ENCODE assay signal across 11 cellular contexts in genomic region chrX:131745942-131746489, GRCh38.
DNase-seq lines count a peak whose midpoint lies in the region; ATAC-seq and TF ChIP-seq lines count a peak whose summit lies in the region.
"Had no signal": no experiment of that assay in that cellular context is flagged by ENCODE, and none has a peak within 500 bp of the region (broad histone marks: within the 10 kb centered on the region; RNA-seq: fewer than 3 reads in every experiment).

No MANE protein-coding gene starts in this region.

- no peaks in the 10 kb centered on the region for H4K20me1 ChIP-seq in IMR-90 (ENCODE audit: insufficient read depth, low read length)

- no peak overlapping the region for H3K14ac ChIP-seq in IMR-90 (replicated peaks; ENCODE audit: low read depth, low read length)

- no peak overlapping the region for H3K18ac ChIP-seq in IMR-90 (ENCODE audit: low read depth, low read length)

- no peak overlapping the region for H3K9ac ChIP-seq in IMR-90 (ENCODE audit: low read depth, low read length)

- no peak overlapping the region; a peak in 1 of 4 replicates for H4K8ac ChIP-seq in IMR-90 (ENCODE audit: low read depth in 2 of 2, low read length in 2 of 2)

- no peak overlapping the region for H2AFZ ChIP-seq in IMR-90 (replicated peaks; ENCODE audit: low read length, poor library complexity)

- H2AK5ac ChIP-seq in IMR-90 (ENCODE audit: low read depth, low read length) = no peak overlapping the region

- no peak overlapping the region for H4K91ac ChIP-seq in IMR-90 (ENCODE audit: insufficient read depth, low read depth, low read length)

- in situ Hi-C loops in IMR-90 (cut with MboI; ENCODE audit: low sequenced_read_pairs) = no loop called here

- no peak overlapping the region for H3K27ac ChIP-seq in IMR-90 (ENCODE audit: insufficient read depth, low read length)
- H3K27ac ChIP-seq in WERI-Rb-1 = peak overlapping the region; percentile 98
- no peak overlapping the region for H3K27ac ChIP-seq in psoas muscle

- H3K27me3 ChIP-seq in IMR-90 (ENCODE audit: control insufficient read depth, insufficient read depth, low read length) (no peaks in the 10 kb centered on the region), WERI-Rb-1 (ENCODE audit: insufficient read depth, low read depth, severe bottlenecking) (no peaks in the 10 kb centered on the region), psoas muscle (ENCODE audit: insufficient read depth in 3 of 3, low read length in 2 of 3) (no peaks in the 10 kb centered on the region)
- H3K27me3 ChIP-seq: spleen, thyroid gland had no signal

- no peak overlapping the region for H2BK5ac ChIP-seq in IMR-90 (ENCODE audit: low read depth, low read length, poor library complexity, severe bottlenecking)

- no peak for TF ChIP-seq RAD21 in IMR-90 (IDR thresholded peaks at IDR 0.05; ENCODE audit: low read length)

- TF ChIP-seq CTCF in IMR-90 (conservative IDR thresholded peaks at IDR 0.05; ENCODE audit: low read depth, low read length) (no peak), WERI-Rb-1 (IDR thresholded peaks at IDR 0.05; ENCODE audit: low read depth, low read length) (no peak), psoas muscle (IDR thresholded peaks at IDR 0.05) (no peak)

- H3K36me3 ChIP-seq in IMR-90 (ENCODE audit: control insufficient read depth, insufficient read depth, low read length) (no peaks in the 10 kb centered on the region), WERI-Rb-1 (no peaks in the 10 kb centered on the region; the same call in 1 of the 2 replicates), psoas muscle (ENCODE audit: insufficient read depth in 1 of 2, low read depth in 1 of 2) (no peaks in the 10 kb centered on the region)
- H3K36me3 ChIP-seq: spleen, thyroid gland had no signal

- no peak overlapping the region for H2BK15ac ChIP-seq in IMR-90 (ENCODE audit: low read depth, low read length)

- 56% methylated on average over 3 of the region's 5 CpGs; no CpG with 5 or more reads in 1 of the 2 experiments for WGBS in IMR-90 (ENCODE audit: extremely low coverage in 2 of 2, insufficient read length in 1 of 2), 2 experiments
- 53 to 86% (median 83%) methylated on average over 5 of the region's 5 CpGs for WGBS in psoas muscle, 3 donors

- TF ChIP-seq POLR2A in IMR-90 (IDR thresholded peaks at IDR 0.05; ENCODE audit: low read depth, low read length) = no peak

- no peak overlapping the region for H4K5ac ChIP-seq in IMR-90 (ENCODE audit: low read depth, low read length)

- H3K4me2 ChIP-seq in IMR-90 (ENCODE audit: low read depth, low read length) = peak overlapping the region; percentile 53; the same call in 1 of the 2 replicates

- no peak overlapping the region for H3K23ac ChIP-seq in IMR-90 (ENCODE audit: low read depth, low read length)

- H3K4me3 ChIP-seq in IMR-90 (ENCODE audit: insufficient read depth, low read depth, low read length) (no peak overlapping the region; the same call in 1 of the 2 replicates), WERI-Rb-1 (ENCODE audit: low read depth, low read length) (peak overlapping the region; percentile 67), psoas muscle (peak overlapping the region; percentile 72)

- H3K56ac ChIP-seq in IMR-90 (ENCODE audit: extremely low read depth, insufficient read depth, low read length) = no peak overlapping the region

- no peak overlapping the region for H3K4ac ChIP-seq in IMR-90 (ENCODE audit: low read depth, low read length)

- no peak overlapping the region for H2AK9ac ChIP-seq in IMR-90 (replicated peaks; ENCODE audit: low read depth, low read length, poor library complexity)

- ATAC-seq in IMR-90 (ENCODE audit: low read depth) = no peak
- ATAC-seq in psoas muscle = no peak
- no peak for ATAC-seq in HG03571 (IDR thresholded peaks at IDR 0.05; ENCODE audit: unreplicated experiment)
- ATAC-seq in GM18520 (IDR thresholded peaks at IDR 0.05; ENCODE audit: unreplicated experiment) = no peak

- BruUV-seq in IMR-90 (replicated peaks; lab: Mats Ljungman, UMichigan) = no TSS peak

- POLR2A ChIA-PET in IMR-90 (lab: Charles Lee; ENCODE audit: unreplicated experiment) = no interaction called here

- no peak overlapping the region for H2BK20ac ChIP-seq in IMR-90 (ENCODE audit: low read depth, low read length)

- no peak overlapping the region for H2BK120ac ChIP-seq in IMR-90 (ENCODE audit: low read depth, low read length)

- no peaks in the 10 kb centered on the region for H3K9me3 ChIP-seq in IMR-90 (ENCODE audit: control insufficient read depth, insufficient read depth, low read length)
- H3K9me3 ChIP-seq in WERI-Rb-1 (ENCODE audit: severe bottlenecking) = no peaks in the 10 kb centered on the region
- no peaks in the 10 kb centered on the region for H3K9me3 ChIP-seq in psoas muscle
- H3K9me3 ChIP-seq: thyroid gland had no signal

- CTCF ChIA-PET in IMR-90 (lab: Yijun Ruan, JAX) = no interaction called here

- intact Hi-C loops in IMR-90 (cut with micrococcal nuclease) (loop anchor here (1.0 to 2.0 kb wide), 3 partner anchors 17 to 67 kb away; no protein-coding TSS in a partner anchor), psoas muscle (cut with DNase I) (no loop called here)

- DNase-seq in DMS153 treated with DMSO at 0.1 percent for 48 hours (lab: John Stamatoyannopoulos, UW; ENCODE audit: unreplicated experiment) (peak; percentile 12), DMS153 (lab: John Stamatoyannopoulos, UW) (no peak), IMR-90 (no peak), WERI-Rb-1 (no peak), psoas muscle (no peak), dedifferentiated amniotic fluid mesenchymal stem cell (ENCODE audit: extremely low spot score) (no peak)
- DNase-seq: SIG-M5, thyroid gland had no signal

- H3K4me1 ChIP-seq in IMR-90 (ENCODE audit: control insufficient read depth, insufficient read depth, low read length) = no peaks in the 10 kb centered on the region
- H3K4me1 ChIP-seq in psoas muscle = no peaks in the 10 kb centered on the region
- H3K4me1 ChIP-seq: thyroid gland had no signal

- H3K9me1 ChIP-seq in IMR-90 (ENCODE audit: insufficient read depth, low read length) = no peaks in the 10 kb centered on the region

- no peaks in the 10 kb centered on the region for H3K79me1 ChIP-seq in IMR-90 (ENCODE audit: low read depth in 1 of 2, low read length in 2 of 2)

- dilution Hi-C loops in IMR-90 (cut with HindIII; ENCODE audit: low sequenced_read_pairs, unreplicated experiment) = no loop called here

TF ChIP-seq in IMR-90, 13 proteins besides CTCF, POLR2A, EP300 and RAD21:
- TF ChIP-seq, protein P1, sequence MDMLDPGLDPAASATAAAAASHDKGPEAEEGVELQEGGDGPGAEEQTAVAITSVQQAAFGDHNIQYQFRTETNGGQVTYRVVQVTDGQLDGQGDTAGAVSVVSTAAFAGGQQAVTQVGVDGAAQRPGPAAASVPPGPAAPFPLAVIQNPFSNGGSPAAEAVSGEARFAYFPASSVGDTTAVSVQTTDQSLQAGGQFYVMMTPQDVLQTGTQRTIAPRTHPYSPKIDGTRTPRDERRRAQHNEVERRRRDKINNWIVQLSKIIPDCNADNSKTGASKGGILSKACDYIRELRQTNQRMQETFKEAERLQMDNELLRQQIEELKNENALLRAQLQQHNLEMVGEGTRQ (IDR thresholded peaks at IDR 0.05; ENCODE audit: low read depth, low read length) = no peak
- TF ChIP-seq FOS (IDR thresholded peaks at IDR 0.05; ENCODE audit: low read depth, low read length) (no peak), NFE2L2 (IDR thresholded peaks at IDR 0.05; ENCODE audit: low read depth, low read length) (no peak), RFX5 (IDR thresholded peaks at IDR 0.05; ENCODE audit: low read depth, low read length) (no peak), ELK1 (IDR thresholded peaks at IDR 0.05; ENCODE audit: borderline replicate concordance, low read depth, low read length) (no peak), SMC3 (IDR thresholded peaks at IDR 0.05; ENCODE audit: low read depth, low read length) (no peak), MXI1 (IDR thresholded peaks at IDR 0.05; ENCODE audit: borderline replicate concordance, low read depth, low read length) (no peak), MAZ (IDR thresholded peaks at IDR 0.05; ENCODE audit: borderline replicate concordance, low read depth, low read length) (no peak), RCOR1 (IDR thresholded peaks at IDR 0.05; ENCODE audit: insufficient replicate concordance, low read length) (no peak), MAFK (IDR thresholded peaks at IDR 0.05; ENCODE audit: low read depth, low read length) (no peak), CHD1 (IDR thresholded peaks at IDR 0.05; ENCODE audit: low read depth, low read length) (no peak), CEBPB (IDR thresholded peaks at IDR 0.05; ENCODE audit: low read depth, low read length) (no peak), BHLHE40 (IDR thresholded peaks at IDR 0.05; ENCODE audit: low read depth, low read length) (no peak)
